8 cellular contexts compared by ENCODE assay signal in genomic region chr2:102033028-102033749, GRCh38. TPM values are rescaled to one million over a fixed set of nuclear protein-coding genes. Genes with fewer than 3 reads are reported as not detected.
DNase-seq lines count a peak whose midpoint lies in the region; ATAC-seq and TF ChIP-seq lines count a peak whose summit lies in the region.

No MANE protein-coding gene starts in this region.

- ATAC-seq in HG03159 (IDR thresholded peaks at IDR 0.05; ENCODE audit: unreplicated experiment) (peak; percentile 84), omental fat pad (ENCODE audit: low FRiP score) (peak; percentile 79)

- DNase-seq in NCI-H510A treated with DMSO at 0.1 percent for 48 hours (lab: John Stamatoyannopoulos, UW) (peak; percentile 3), NCI-H510A (lab: John Stamatoyannopoulos, UW) (no peak), fibroblast of mammary gland (ENCODE audit: low read depth) (peak; percentile 89), omental fat pad (ENCODE audit: low spot score) (no peak), NCI-H1436 (lab: John Stamatoyannopoulos, UW) (no peak), NCI-H1694 treated with DMSO at 0.1 percent for 48 hours (lab: John Stamatoyannopoulos, UW) (no peak)

- H3K9me3 Mint-ChIP-seq in T-helper 1 cell treated with Interleukin-12 subunit alpha and Interleukin-12 subunit beta and Interleukin-4 antibody, amounts not matched to agents 30 μg/mL and 1 μg/mL, for 36 hours = peaks cover 9% of the 10 kb centered on the region

- no peaks in the 10 kb centered on the region for H3K36me3 Mint-ChIP-seq in T-helper 1 cell treated with Interleukin-12 subunit alpha and Interleukin-12 subunit beta and Interleukin-4 antibody, amounts not matched to agents 30 μg/mL and 1 μg/mL, for 36 hours (ENCODE audit: low read depth)

- no peak for TF ChIP-seq CTCF in fibroblast of mammary gland (conservative IDR thresholded peaks at IDR 0.05; ENCODE audit: control insufficient read depth, insufficient read depth, low read depth, low read length)
- TF ChIP-seq CTCF in omental fat pad (IDR thresholded peaks at IDR 0.05) = no peak

- no peaks in the 10 kb centered on the region for H3K27me3 Mint-ChIP-seq in T-helper 1 cell treated with Interleukin-12 subunit alpha and Interleukin-12 subunit beta and Interleukin-4 antibody, amounts not matched to agents 30 μg/mL and 1 μg/mL, for 36 hours (ENCODE audit: low read depth)

- H3K27ac Mint-ChIP-seq in T-helper 1 cell treated with Interleukin-12 subunit alpha and Interleukin-12 subunit beta and Interleukin-4 antibody, amounts not matched to agents 30 μg/mL and 1 μg/mL, for 36 hours = peak overlapping the region; percentile 81

- peak overlapping the region; percentile 58 for H3K4me3 Mint-ChIP-seq in T-helper 1 cell treated with Interleukin-12 subunit alpha and Interleukin-12 subunit beta and Interleukin-4 antibody, amounts not matched to agents 30 μg/mL and 1 μg/mL, for 36 hours

- no peak overlapping the region for H3K4me3 ChIP-seq in fibroblast of mammary gland (ENCODE audit: control insufficient read depth, low read depth, low read length)

- peaks cover 39% of the 10 kb centered on the region for H3K4me1 Mint-ChIP-seq in T-helper 1 cell treated with Interleukin-12 subunit alpha and Interleukin-12 subunit beta and Interleukin-4 antibody, amounts not matched to agents 30 μg/mL and 1 μg/mL, for 36 hours (ENCODE audit: low read depth)

RNA-seq across cellular contexts. Expression of gene IL1R2, which starts 41.4 kb away (rescaled TPM):
- 100 to 1,000 TPM in 1 of 4 donors, 10 to 100 TPM in 3; 12.2 to 207 (median 32.1) TPM for total RNA-seq in omental fat pad

Comparison
In these comparisons a context has a peak if more than half of its experiments do, and no peak if none do; other contexts are left out.
1. DNase-seq: peak in NCI-H510A treated with DMSO at 0.1 percent for 48 hours (single experiment) and fibroblast of mammary gland (single experiment); none in NCI-H510A (single experiment), omental fat pad (single experiment), NCI-H1436 (single experiment) and NCI-H1694 treated with DMSO at 0.1 percent for 48 hours (single experiment).